Comparison of ENCODE assay signal across 18 cellular contexts in the genomic region with DNA sequence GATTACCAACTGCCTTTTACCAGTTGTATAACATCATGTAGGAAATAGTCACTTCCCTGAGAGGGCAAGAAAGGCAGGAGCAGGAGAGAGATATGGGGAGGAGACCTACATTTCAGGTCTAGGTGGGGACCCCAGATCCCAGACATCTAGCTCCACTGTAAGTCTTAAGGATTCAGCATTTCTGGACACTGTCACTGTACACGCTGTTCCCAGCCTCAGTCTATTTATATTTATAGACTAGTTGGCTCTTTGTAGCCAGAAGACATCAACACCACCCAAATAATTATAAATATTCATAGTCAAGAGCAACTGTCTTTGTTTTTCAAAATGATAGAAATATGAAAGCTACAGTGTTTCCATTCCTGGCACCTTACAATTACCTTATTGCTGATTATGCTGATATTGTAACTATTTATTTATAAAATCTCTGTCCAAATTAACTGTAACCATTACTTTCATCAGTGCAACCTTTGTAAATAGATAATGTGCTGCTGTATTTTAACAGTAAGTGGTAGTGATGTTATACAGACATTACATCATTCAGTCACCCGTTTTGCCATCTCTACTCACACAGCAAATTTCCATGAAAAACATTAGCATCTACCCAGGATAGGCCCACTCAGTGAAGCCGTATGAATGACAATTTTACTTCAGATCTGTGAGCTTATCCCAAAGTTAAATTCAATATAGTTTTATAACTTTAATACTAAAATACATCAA.
"Had no signal": no experiment of that assay in that cellular context is flagged by ENCODE, and none has a peak within 500 bp of the region (broad histone marks: within the 10 kb centered on the region; RNA-seq: fewer than 3 reads in every experiment).

No MANE protein-coding gene starts in this region.

- H3K4me1 ChIP-seq: lower lobe of right lung, spleen, upper lobe of right lung, vagina had no signal

- DNase-seq: central memory CD4-positive, alpha-beta T cell; effector memory CD4-positive, alpha-beta T cell; esophagus squamous epithelium; head of caudate nucleus; hypothalamus; lower lobe of right lung; midbrain; naive B cell; nephron progenitor cell; spleen; stimulated activated CD4-positive, alpha-beta T cell treated with anti-CD3 and anti-CD28 coated beads, Interleukin-15, amount 100 ng/mL, for 24 hours; stimulated activated CD4-positive, alpha-beta T cell treated with anti-CD3 and anti-CD28 coated beads, Interleukin-1b, Interleukin-23, amount 100 ng/mL, for 48 hours; stimulated activated CD4-positive, alpha-beta T cell treated with anti-CD3 and anti-CD28 coated beads, Interleukin-4, amount 100 ng/mL, for 24 hours; upper lobe of right lung had no signal

- H3K27me3 ChIP-seq: esophagus squamous epithelium, spleen, tibial nerve, upper lobe of right lung, vagina had no signal

- H3K36me3 ChIP-seq: esophagus squamous epithelium, lower lobe of right lung, spleen, tibial nerve, upper lobe of right lung, vagina had no signal

- H3K27ac ChIP-seq: coronary artery, esophagus squamous epithelium, lower lobe of right lung, spleen, tibial nerve, upper lobe of right lung, vagina had no signal

- H3K9me3 ChIP-seq: esophagus squamous epithelium, lower lobe of right lung, spleen, tibial nerve, upper lobe of right lung, vagina had no signal

- ATAC-seq: lower lobe of right lung; stimulated activated memory B cell treated with anti-CD40 and anti-IgM and Interleukin-4, amounts not matched to agents 10 μg/mL and 1 μg/mL and 100 μg/mL, for 72 hours; upper lobe of right lung had no signal

- H3K4me3 ChIP-seq: coronary artery, esophagus squamous epithelium, lower lobe of right lung, spleen, tibial nerve, upper lobe of right lung, vagina had no signal
